Comparison of ENCODE assay signal across 15 cellular contexts in genomic region chr16:64907844-64908243, GRCh38.
"Had no signal": no experiment of that assay in that cellular context is flagged by ENCODE, and none has a peak within 500 bp of the region (broad histone marks: within the 10 kb centered on the region; RNA-seq: fewer than 3 reads in every experiment).

No MANE protein-coding gene starts in this region.

- ATAC-seq: activated CD4-positive, CD25-positive, alpha-beta regulatory T cell treated with anti-CD3 and anti-CD28 coated beads, Interleukin-2, amount 50 U/mL, for 24 hours; activated CD8-positive, alpha-beta memory T cell treated with anti-CD3 and anti-CD28 coated beads, Interleukin-2, amount 10 ng/mL, durations not matched to agents 7 days and 5 days; activated naive CD4-positive, alpha-beta T cell treated with anti-CD3 and anti-CD28 coated beads, Interleukin-2, amount 50 U/mL, for 72 hours; gastrocnemius medialis; sciatic nerve had no signal

- H3K4me3 ChIP-seq: breast epithelium, esophagus squamous epithelium, gastrocnemius medialis, heart right ventricle, upper lobe of left lung had no signal

- H3K9me3 ChIP-seq: breast epithelium, esophagus squamous epithelium, gastrocnemius medialis, upper lobe of left lung had no signal

- H3K36me3 ChIP-seq: breast epithelium, esophagus squamous epithelium, gastrocnemius medialis, heart right ventricle, upper lobe of left lung had no signal

- H3K27me3 ChIP-seq: breast epithelium, esophagus squamous epithelium, gastrocnemius medialis, heart right ventricle, upper lobe of left lung had no signal

- H3K4me1 ChIP-seq: breast epithelium, esophagus squamous epithelium, gastrocnemius medialis, upper lobe of left lung had no signal

- H3K27ac ChIP-seq: breast epithelium, esophagus squamous epithelium, gastrocnemius medialis, heart right ventricle, upper lobe of left lung had no signal

- DNase-seq: activated CD4-positive, alpha-beta T cell treated with anti-CD3 and anti-CD28 coated beads, Interleukin-2, amount 50 U/mL, for 48 hours; activated CD8-positive, alpha-beta memory T cell treated with anti-CD3 and anti-CD28 coated beads, Interleukin-2, amount 10 ng/mL, durations not matched to agents 7 days and 5 days; activated effector memory CD4-positive, alpha-beta T cell treated with anti-CD3 and anti-CD28 coated beads, Interleukin-2, amount 50 U/mL, for 16 hours; activated T-cell treated with anti-CD3 and anti-CD28 coated beads, Interleukin-2, amount 50 U/mL, for 24 hours; esophagus squamous epithelium; gastrocnemius medialis; heart right ventricle; stimulated activated CD4-positive, alpha-beta T cell treated with anti-CD3 and anti-CD28 coated beads, Interleukin-2, amount 100 ng/mL, for 24 hours; stimulated activated naive CD4-positive, alpha-beta T cell; substantia nigra; upper lobe of left lung had no signal
